ENCODE assay signal across 8 cellular contexts in genomic region chr2:127388423-127389164, GRCh38. TPM values are rescaled to one million over a fixed set of nuclear protein-coding genes. Genes with fewer than 3 reads are reported as not detected.
DNase-seq lines count a peak whose midpoint lies in the region; ATAC-seq and TF ChIP-seq lines count a peak whose summit lies in the region.

No MANE protein-coding gene starts in this region.

- CTCF ChIA-PET in AG04449 (lab: Yijun Ruan, JAX): interaction anchor here (0.8 to 2.0 kb wide), 3 partner anchors 11 to 90 kb away, joined by 3 to 5 read pairs (median 4); no protein-coding TSS in a partner anchor

- peaks cover 37% of the 10 kb centered on the region for H3K4me1 Mint-ChIP-seq in type B pancreatic cell (ENCODE audit: unreplicated experiment)

- TF ChIP-seq POLR2A in lower leg skin (IDR thresholded peaks at IDR 0.05): no peak

- peaks cover 43% of the 10 kb centered on the region for H3K4me1 ChIP-seq in adipocyte (ENCODE audit: control insufficient read depth, insufficient read depth, low read length)

- POLR2A ChIA-PET in AG04449 (lab: Yijun Ruan, JAX): no interaction called here

- peak overlapping the region; percentile 90 for H3K4me3 Mint-ChIP-seq in type B pancreatic cell

- TF ChIP-seq CTCF in AG04449 (IDR thresholded peaks at IDR 0.05; ENCODE audit: insufficient read depth, low read length, missing control alignments): no peak
- TF ChIP-seq CTCF in lower leg skin (IDR thresholded peaks at IDR 0.05): no peak
- no peak for TF ChIP-seq CTCF in type B pancreatic cell (conservative IDR thresholded peaks at IDR 0.05)

- H3K4me3 ChIP-seq in AG04449 (ENCODE audit: low read depth, low read length) (peak overlapping the region; percentile 74), adipocyte (ENCODE audit: low read length) (peak overlapping the region; percentile 84), lower leg skin (ENCODE audit: low read depth, poor library complexity, severe bottlenecking) (peak overlapping the region; percentile 29)

- ATAC-seq in GM19324 (IDR thresholded peaks at IDR 0.05; ENCODE audit: low FRiP score, unreplicated experiment): peak; percentile 7
- peak; percentile 10 for ATAC-seq in HG03521 (IDR thresholded peaks at IDR 0.05; ENCODE audit: unreplicated experiment)

- intact Hi-C loops in lower leg skin (cut with DNase I; ENCODE audit: low total_unique reads): no loop called here

- DNase-seq in AG04449 (ENCODE audit: low read depth, low spot score) (no peak), adipocyte (ENCODE audit: low read depth) (no peak), lower leg skin (ENCODE audit: low spot score in 2 of 2) (peak in 1 of 2 donors; percentile 72), type B pancreatic cell (ENCODE audit: extremely low spot score, unreplicated experiment) (no peak), NCI-H345 treated with DMSO at 0.1 percent for 48 hours (lab: John Stamatoyannopoulos, UW; ENCODE audit: unreplicated experiment) (no peak)
- no peak for DNase-seq in stimulated activated CD4-positive, alpha-beta T cell treated with anti-CD3 and anti-CD28 coated beads, Interleukin-1b, Interleukin-23, amount 100 ng/mL, for 48 hours

- peaks cover 7% of the 10 kb centered on the region for H3K36me3 Mint-ChIP-seq in type B pancreatic cell

- H3K36me3 ChIP-seq in adipocyte (ENCODE audit: control insufficient read depth, insufficient read depth, low read length, severe bottlenecking): no peaks in the 10 kb centered on the region

- WGBS in lower leg skin, 2 donors: 28 to 29% methylated on average over 8 of the region's 8 CpGs

- no peaks in the 10 kb centered on the region for H3K9me3 Mint-ChIP-seq in type B pancreatic cell

- H3K27me3 Mint-ChIP-seq in type B pancreatic cell: peaks cover 3% of the 10 kb centered on the region

- H3K27me3 ChIP-seq in adipocyte (replicated peaks; ENCODE audit: control insufficient read depth, insufficient read depth, low read length): no peaks in the 10 kb centered on the region

- H3K9ac ChIP-seq in adipocyte (ENCODE audit: low read length): peak overlapping the region; percentile 98

- no peaks in the 10 kb centered on the region for H3K9me3 ChIP-seq in adipocyte (ENCODE audit: control insufficient read depth, low read length)

- peak overlapping the region; percentile 93 for H3K27ac Mint-ChIP-seq in type B pancreatic cell

RNA-seq across cellular contexts. Expression of gene MAP3K2, which starts 0.8 kb away (rescaled TPM):
- 10 to 100 TPM; 58.9 to 68.5 (median 63.0) TPM for total RNA-seq in lower leg skin
- total RNA-seq in type B pancreatic cell (ENCODE audit: low replicate concordance): 30.8 and 34.5 TPM in 2 replicates

RNA-seq across cellular contexts. Expression of gene PROC, which starts 29.6 kb away (rescaled TPM):
- total RNA-seq in lower leg skin (not detected), type B pancreatic cell (ENCODE audit: low replicate concordance) (8.9 and 18.7 TPM in 2 replicates)

Comparison
In these comparisons a context has a peak if more than half of its experiments do, and no peak if none do; other contexts are left out.
1. H3K4me3 ChIP-seq: peak in every context shown above with its lines; median percentile 84 in adipocyte; 74 in AG04449; 29 in lower leg skin.